In genomic region chr19:43751466-43752220, GRCh38 we compare ENCODE assay signal across 1 cellular context.
TF ChIP-seq lines count a peak whose summit lies in the region.

No MANE protein-coding gene starts in this region.

TF ChIP-seq in GM12878, 131 proteins besides CTCF, POLR2A, EP300 and RAD21:
- TF ChIP-seq MXI1 (IDR thresholded peaks at IDR 0.05; ENCODE audit: low read depth, low read length) = no peak
- TF ChIP-seq IRF3 (IDR thresholded peaks at IDR 0.05) = no peak
- no peak for TF ChIP-seq ZBTB33 (IDR thresholded peaks at IDR 0.05)
- no peak for TF ChIP-seq CEBPZ (IDR thresholded peaks at IDR 0.05; ENCODE audit: low read depth, low read length)
- TF ChIP-seq PAX5 (IDR thresholded peaks at IDR 0.05; ENCODE audit: borderline replicate concordance, low read depth, low read length) = no peak
- TF ChIP-seq CEBPB (IDR thresholded peaks at IDR 0.05; ENCODE audit: borderline replicate concordance in 1 of 2, low read depth in 2 of 2, low read length in 2 of 2) = no peak
- TF ChIP-seq SMARCA5 (IDR thresholded peaks at IDR 0.05) = 0 out of 2 replicates have a peak, but pooled peaks have one; percentile 15
- no peak for TF ChIP-seq E4F1 (IDR thresholded peaks at IDR 0.05; ENCODE audit: borderline replicate concordance, partially characterized antibody)
- peak; percentile 15 for TF ChIP-seq IKZF1 (conservative IDR thresholded peaks at IDR 0.05)
- peak; percentile 64 for TF ChIP-seq JUNB (IDR thresholded peaks at IDR 0.05)
- no peak for TF ChIP-seq E2F8 (IDR thresholded peaks at IDR 0.05; ENCODE audit: low read depth, partially characterized antibody)
- TF ChIP-seq IRF4 (IDR thresholded peaks at IDR 0.05; ENCODE audit: low read depth, low read length) = peak; percentile 57; the same call in 1 of the 2 replicates
- TF ChIP-seq SIN3A (IDR thresholded peaks at IDR 0.05; ENCODE audit: low read depth, low read length) = no peak
- TF ChIP-seq CHD4 (IDR thresholded peaks at IDR 0.05) = no peak
